1 cellular context compared by ENCODE assay signal in the genomic region with DNA sequence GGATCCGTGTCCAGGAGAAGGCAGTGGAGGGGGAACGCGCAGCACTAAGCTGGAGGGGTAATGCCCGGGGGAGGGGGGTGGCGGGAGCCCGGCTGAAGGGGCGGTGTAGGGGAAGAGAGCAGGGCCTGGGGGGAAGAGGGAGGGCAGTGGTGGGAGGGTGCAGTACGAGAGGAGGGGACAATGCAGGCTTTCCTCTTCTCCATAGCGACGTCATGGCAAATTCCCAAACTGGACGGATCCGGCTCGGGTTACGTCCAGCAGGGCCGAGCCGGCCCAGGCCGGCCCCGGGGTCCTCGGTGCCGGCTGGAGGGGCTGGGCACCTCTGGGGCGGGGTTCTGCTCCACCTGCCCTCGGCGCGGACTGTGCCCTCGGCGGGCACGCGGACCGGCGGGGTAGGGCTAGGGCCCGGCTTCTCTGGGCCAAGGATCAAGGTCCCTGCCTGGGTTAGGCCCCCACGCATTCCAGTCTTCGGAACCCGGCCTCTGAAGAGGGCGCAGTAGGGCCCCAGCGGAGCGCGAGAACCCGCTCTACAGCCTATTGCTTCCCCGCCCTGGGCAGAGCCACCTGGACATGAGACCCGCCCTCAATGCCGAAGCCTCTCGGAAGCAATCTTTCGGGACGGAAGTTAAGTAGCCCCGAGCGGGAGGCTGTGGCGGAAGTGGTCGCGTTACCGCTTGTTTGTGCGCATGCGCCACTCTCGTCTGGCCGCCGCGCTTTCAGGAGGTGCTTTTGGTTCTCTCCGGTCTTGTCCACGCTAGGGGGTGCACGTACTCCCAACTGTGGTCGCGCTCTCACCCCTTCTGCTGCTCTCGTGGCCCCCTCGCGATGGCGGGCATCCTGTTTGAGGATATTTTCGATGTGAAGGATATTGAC.
TF ChIP-seq lines count a peak whose summit lies in the region.

No MANE protein-coding gene starts in this region.

TF ChIP-seq in HepG2, 621 proteins besides CTCF, POLR2A, EP300 and RAD21 (continued from another document and continues in another):
- TF ChIP-seq, protein P1, sequence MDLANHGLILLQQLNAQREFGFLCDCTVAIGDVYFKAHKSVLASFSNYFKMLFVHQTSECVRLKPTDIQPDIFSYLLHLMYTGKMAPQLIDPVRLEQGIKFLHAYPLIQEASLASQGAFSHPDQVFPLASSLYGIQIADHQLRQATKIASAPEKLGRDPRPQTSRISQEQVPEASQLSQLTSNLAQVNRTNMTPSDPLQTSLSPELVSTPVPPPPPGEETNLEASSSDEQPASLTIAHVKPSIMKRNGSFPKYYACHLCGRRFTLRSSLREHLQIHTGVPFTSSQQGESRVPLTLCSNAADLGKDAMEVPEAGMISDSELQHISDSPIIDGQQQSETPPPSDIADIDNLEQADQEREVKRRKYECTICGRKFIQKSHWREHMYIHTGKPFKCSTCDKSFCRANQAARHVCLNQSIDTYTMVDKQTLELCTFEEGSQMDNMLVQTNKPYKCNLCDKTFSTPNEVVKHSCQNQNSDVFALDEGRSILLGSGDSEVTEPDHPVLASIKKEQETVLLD (CRISPR knock-in tag; IDR thresholded peaks at IDR 0.05; ENCODE audit: low read depth): peak; percentile 60; the same call in 1 of the 2 replicates
- TF ChIP-seq NBN (conservative IDR thresholded peaks at IDR 0.05) (no peak), ZNF615 (CRISPR knock-in tag; IDR thresholded peaks at IDR 0.05; ENCODE audit: borderline replicate concordance) (peak; percentile 53; the same call in 1 of the 2 replicates), ZNF619 (CRISPR knock-in tag; IDR thresholded peaks at IDR 0.05) (no peak), ZNF660 (CRISPR knock-in tag; IDR thresholded peaks at IDR 0.05; ENCODE audit: borderline replicate concordance, low read depth) (0 out of 2 replicates have a peak, but pooled peaks have one; percentile 62), GLI4 (CRISPR knock-in tag; IDR thresholded peaks at IDR 0.05; ENCODE audit: borderline replicate concordance) (no peak), CHD4 (IDR thresholded peaks at IDR 0.05; ENCODE audit: borderline replicate concordance, low read length) (no peak), ZNF781 (CRISPR knock-in tag; IDR thresholded peaks at IDR 0.05; ENCODE audit: borderline replicate concordance, not compliant biosample characterization) (peak; percentile 33), ZNF558 (CRISPR knock-in tag; IDR thresholded peaks at IDR 0.05; ENCODE audit: borderline replicate concordance) (no peak), ISL2 (CRISPR knock-in tag; IDR thresholded peaks at IDR 0.05) (no peak; the same call in 1 of the 2 replicates), ZNF335 (CRISPR knock-in tag; IDR thresholded peaks at IDR 0.05) (peak; percentile 72), ASH2L (IDR thresholded peaks at IDR 0.05; ENCODE audit: insufficient read length, low read depth, low read length) (peak; percentile 63), HNF4G (IDR thresholded peaks at IDR 0.05; ENCODE audit: borderline replicate concordance, low read depth, low read length) (peak; percentile 95), HNF4G (CRISPR knock-in tag; IDR thresholded peaks at IDR 0.05; ENCODE audit: borderline replicate concordance, low read depth) (peak; percentile 84; the same call in 1 of the 2 replicates), FOXM1 (CRISPR knock-in tag; IDR thresholded peaks at IDR 0.05) (no peak), ZNF235 (CRISPR knock-in tag; IDR thresholded peaks at IDR 0.05; ENCODE audit: borderline replicate concordance) (no peak), NFIB (CRISPR knock-in tag; IDR thresholded peaks at IDR 0.05; ENCODE audit: borderline replicate concordance) (no peak), ZNF644 (CRISPR knock-in tag; IDR thresholded peaks at IDR 0.05; ENCODE audit: low read depth) (no peak), ZNF274 (CRISPR knock-in tag; IDR thresholded peaks at IDR 0.05) (0 out of 2 replicates have a peak, but pooled peaks have one; percentile 60), SMARCE1 (IDR thresholded peaks at IDR 0.05; ENCODE audit: borderline replicate concordance) (no peak), MXD4 (CRISPR knock-in tag; IDR thresholded peaks at IDR 0.05) (peak; percentile 80; the same call in 1 of the 2 replicates), FOXK2 (IDR thresholded peaks at IDR 0.05) (peak; percentile 9; the same call in 1 of the 2 replicates), KMT2A (CRISPR knock-in tag; IDR thresholded peaks at IDR 0.05) (peak; percentile 84), MTF1 (CRISPR knock-in tag; IDR thresholded peaks at IDR 0.05) (no peak), WIZ (CRISPR knock-in tag; IDR thresholded peaks at IDR 0.05) (no peak), TSC22D2 (CRISPR knock-in tag; IDR thresholded peaks at IDR 0.05; ENCODE audit: borderline replicate concordance) (peak; percentile 71; the same call in 1 of the 2 replicates), HOXA7 (CRISPR knock-in tag; IDR thresholded peaks at IDR 0.05) (no peak; the same call in 1 of the 2 replicates), SMARCC2 (IDR thresholded peaks at IDR 0.05) (no peak), ATRX (CRISPR knock-in tag; IDR thresholded peaks at IDR 0.05; ENCODE audit: borderline replicate concordance) (no peak), ZNF136 (CRISPR knock-in tag; IDR thresholded peaks at IDR 0.05; ENCODE audit: low read depth) (peak; percentile 84), HMG20A (CRISPR knock-in tag; IDR thresholded peaks at IDR 0.05; ENCODE audit: borderline replicate concordance) (peak; percentile 58; the same call in 1 of the 2 replicates), PCBP1 (IDR thresholded peaks at IDR 0.05; ENCODE audit: borderline replicate concordance, low read depth, low read length) (0 out of 2 replicates have a peak, but pooled peaks have one; percentile 63), ZNF383 (CRISPR knock-in tag; IDR thresholded peaks at IDR 0.05; ENCODE audit: borderline replicate concordance) (no peak), TCF7 (IDR thresholded peaks at IDR 0.05; ENCODE audit: low read depth) (no peak)
- TF ChIP-seq, protein P2, sequence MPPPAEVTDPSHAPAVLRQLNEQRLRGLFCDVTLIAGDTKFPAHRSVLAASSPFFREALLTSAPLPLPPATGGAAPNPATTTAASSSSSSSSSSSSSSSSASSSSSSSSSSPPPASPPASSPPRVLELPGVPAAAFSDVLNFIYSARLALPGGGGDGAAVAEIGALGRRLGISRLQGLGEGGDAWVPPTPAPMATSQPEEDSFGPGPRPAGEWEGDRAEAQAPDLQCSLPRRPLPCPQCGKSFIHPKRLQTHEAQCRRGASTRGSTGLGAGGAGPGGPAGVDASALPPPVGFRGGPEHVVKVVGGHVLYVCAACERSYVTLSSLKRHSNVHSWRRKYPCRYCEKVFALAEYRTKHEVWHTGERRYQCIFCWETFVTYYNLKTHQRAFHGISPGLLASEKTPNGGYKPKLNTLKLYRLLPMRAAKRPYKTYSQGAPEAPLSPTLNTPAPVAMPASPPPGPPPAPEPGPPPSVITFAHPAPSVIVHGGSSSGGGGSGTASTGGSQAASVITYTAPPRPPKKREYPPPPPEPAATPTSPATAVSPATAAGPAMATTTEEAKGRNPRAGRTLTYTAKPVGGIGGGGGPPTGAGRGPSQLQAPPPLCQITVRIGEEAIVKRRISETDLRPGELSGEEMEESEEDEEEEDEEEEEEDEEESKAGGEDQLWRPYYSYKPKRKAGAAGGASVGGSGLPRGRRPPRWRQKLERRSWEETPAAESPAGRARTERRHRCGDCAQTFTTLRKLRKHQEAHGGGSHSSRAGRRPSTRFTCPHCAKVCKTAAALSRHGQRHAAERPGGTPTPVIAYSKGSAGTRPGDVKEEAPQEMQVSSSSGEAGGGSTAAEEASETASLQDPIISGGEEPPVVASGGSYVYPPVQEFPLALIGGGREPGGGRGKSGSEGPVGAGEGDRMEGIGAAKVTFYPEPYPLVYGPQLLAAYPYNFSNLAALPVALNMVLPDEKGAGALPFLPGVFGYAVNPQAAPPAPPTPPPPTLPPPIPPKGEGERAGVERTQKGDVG (CRISPR knock-in tag; IDR thresholded peaks at IDR 0.05; ENCODE audit: borderline replicate concordance): no peak
- TF ChIP-seq, protein P3, sequence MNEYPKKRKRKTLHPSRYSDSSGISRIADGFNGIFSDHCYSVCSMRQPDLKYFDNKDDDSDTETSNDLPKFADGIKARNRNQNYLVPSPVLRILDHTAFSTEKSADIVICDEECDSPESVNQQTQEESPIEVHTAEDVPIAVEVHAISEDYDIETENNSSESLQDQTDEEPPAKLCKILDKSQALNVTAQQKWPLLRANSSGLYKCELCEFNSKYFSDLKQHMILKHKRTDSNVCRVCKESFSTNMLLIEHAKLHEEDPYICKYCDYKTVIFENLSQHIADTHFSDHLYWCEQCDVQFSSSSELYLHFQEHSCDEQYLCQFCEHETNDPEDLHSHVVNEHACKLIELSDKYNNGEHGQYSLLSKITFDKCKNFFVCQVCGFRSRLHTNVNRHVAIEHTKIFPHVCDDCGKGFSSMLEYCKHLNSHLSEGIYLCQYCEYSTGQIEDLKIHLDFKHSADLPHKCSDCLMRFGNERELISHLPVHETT (CRISPR knock-in tag; conservative IDR thresholded peaks at IDR 0.05): 0 out of 2 replicates have a peak, but pooled peaks have one; percentile 78
- TF ChIP-seq, protein P4, sequence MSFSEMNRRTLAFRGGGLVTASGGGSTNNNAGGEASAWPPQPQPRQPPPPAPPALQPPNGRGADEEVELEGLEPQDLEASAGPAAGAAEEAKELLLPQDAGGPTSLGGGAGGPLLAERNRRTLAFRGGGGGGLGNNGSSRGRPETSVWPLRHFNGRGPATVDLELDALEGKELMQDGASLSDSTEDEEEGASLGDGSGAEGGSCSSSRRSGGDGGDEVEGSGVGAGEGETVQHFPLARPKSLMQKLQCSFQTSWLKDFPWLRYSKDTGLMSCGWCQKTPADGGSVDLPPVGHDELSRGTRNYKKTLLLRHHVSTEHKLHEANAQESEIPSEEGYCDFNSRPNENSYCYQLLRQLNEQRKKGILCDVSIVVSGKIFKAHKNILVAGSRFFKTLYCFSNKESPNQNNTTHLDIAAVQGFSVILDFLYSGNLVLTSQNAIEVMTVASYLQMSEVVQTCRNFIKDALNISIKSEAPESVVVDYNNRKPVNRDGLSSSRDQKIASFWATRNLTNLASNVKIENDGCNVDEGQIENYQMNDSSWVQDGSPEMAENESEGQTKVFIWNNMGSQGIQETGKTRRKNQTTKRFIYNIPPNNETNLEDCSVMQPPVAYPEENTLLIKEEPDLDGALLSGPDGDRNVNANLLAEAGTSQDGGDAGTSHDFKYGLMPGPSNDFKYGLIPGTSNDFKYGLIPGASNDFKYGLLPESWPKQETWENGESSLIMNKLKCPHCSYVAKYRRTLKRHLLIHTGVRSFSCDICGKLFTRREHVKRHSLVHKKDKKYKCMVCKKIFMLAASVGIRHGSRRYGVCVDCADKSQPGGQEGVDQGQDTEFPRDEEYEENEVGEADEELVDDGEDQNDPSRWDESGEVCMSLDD (CRISPR knock-in tag; IDR thresholded peaks at IDR 0.05; ENCODE audit: borderline replicate concordance): peak; percentile 28; the same call in 1 of the 2 replicates
- TF ChIP-seq, protein P5, sequence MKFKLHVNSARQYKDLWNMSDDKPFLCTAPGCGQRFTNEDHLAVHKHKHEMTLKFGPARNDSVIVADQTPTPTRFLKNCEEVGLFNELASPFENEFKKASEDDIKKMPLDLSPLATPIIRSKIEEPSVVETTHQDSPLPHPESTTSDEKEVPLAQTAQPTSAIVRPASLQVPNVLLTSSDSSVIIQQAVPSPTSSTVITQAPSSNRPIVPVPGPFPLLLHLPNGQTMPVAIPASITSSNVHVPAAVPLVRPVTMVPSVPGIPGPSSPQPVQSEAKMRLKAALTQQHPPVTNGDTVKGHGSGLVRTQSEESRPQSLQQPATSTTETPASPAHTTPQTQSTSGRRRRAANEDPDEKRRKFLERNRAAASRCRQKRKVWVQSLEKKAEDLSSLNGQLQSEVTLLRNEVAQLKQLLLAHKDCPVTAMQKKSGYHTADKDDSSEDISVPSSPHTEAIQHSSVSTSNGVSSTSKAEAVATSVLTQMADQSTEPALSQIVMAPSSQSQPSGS (CRISPR knock-in tag; IDR thresholded peaks at IDR 0.05): peak; percentile 89
- TF ChIP-seq, protein P6, sequence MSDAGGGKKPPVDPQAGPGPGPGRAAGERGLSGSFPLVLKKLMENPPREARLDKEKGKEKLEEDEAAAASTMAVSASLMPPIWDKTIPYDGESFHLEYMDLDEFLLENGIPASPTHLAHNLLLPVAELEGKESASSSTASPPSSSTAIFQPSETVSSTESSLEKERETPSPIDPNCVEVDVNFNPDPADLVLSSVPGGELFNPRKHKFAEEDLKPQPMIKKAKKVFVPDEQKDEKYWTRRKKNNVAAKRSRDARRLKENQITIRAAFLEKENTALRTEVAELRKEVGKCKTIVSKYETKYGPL (CRISPR knock-in tag; IDR thresholded peaks at IDR 0.05): no peak; the same call in 1 of the 2 replicates
- TF ChIP-seq, protein P7, sequence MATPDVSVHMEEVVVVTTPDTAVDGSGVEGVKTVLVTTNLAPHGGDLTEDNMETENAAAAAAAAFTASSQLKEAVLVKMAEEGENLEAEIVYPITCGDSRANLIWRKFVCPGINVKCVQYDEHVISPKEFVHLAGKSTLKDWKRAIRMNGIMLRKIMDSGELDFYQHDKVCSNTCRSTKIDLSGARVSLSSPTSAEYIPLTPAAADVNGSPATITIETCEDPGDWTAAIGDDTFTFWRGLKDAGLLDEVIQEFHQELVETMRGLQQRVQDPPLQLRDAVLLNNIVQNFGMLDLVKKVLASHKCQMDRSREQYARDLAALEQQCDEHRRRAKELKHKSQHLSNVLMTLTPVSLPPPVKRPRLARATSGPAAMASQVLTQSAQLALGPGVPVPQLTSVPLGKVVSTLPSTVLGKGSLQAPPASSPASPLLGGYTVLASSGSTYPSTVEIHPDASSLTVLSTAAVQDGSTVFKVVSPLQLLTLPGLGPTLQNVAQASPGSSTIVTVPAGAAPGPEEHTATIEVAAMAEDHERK (CRISPR knock-in tag; IDR thresholded peaks at IDR 0.05; ENCODE audit: low read depth): no peak; the same call in 1 of the 2 replicates
- TF ChIP-seq, protein P8, sequence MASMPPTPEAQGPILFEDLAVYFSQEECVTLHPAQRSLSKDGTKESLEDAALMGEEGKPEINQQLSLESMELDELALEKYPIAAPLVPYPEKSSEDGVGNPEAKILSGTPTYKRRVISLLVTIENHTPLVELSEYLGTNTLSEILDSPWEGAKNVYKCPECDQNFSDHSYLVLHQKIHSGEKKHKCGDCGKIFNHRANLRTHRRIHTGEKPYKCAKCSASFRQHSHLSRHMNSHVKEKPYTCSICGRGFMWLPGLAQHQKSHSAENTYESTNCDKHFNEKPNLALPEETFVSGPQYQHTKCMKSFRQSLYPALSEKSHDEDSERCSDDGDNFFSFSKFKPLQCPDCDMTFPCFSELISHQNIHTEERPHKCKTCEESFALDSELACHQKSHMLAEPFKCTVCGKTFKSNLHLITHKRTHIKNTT (CRISPR knock-in tag; IDR thresholded peaks at IDR 0.05): no peak
- TF ChIP-seq, protein P9, sequence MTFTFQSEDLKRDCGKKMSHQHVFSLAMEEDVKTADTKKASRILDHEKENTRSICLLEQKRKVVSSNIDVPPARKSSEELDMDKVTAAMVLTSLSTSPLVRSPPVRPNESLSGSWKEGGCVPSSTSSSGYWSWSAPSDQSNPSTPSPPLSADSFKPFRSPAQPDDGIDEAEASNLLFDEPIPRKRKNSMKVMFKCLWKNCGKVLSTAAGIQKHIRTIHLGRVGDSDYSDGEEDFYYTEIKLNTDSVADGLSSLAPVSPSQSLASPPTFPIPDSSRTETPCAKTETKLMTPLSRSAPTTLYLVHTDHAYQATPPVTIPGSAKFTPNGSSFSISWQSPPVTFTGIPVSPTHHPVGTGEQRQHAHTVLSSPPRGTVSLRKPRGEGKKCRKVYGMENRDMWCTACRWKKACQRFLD (CRISPR knock-in tag; IDR thresholded peaks at IDR 0.05; ENCODE audit: borderline replicate concordance): 0 out of 2 replicates have a peak, but pooled peaks have one; percentile 43
- TF ChIP-seq, protein P10, sequence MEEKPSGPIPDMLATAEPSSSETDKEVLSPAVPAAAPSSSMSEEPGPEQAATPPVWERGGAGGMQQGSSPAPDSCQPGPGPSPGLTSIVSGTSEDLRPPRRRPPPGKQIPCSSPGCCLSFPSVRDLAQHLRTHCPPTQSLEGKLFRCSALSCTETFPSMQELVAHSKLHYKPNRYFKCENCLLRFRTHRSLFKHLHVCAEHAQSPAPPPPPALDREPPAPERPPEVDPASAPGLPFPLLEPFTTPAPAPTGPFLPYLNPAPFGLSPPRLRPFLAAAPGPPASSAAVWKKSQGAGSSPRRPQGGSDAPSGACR (CRISPR knock-in tag; IDR thresholded peaks at IDR 0.05): 0 out of 2 replicates have a peak, but pooled peaks have one; percentile 5
